Comparison of ENCODE assay signal across 7 cellular contexts in the genomic region with DNA sequence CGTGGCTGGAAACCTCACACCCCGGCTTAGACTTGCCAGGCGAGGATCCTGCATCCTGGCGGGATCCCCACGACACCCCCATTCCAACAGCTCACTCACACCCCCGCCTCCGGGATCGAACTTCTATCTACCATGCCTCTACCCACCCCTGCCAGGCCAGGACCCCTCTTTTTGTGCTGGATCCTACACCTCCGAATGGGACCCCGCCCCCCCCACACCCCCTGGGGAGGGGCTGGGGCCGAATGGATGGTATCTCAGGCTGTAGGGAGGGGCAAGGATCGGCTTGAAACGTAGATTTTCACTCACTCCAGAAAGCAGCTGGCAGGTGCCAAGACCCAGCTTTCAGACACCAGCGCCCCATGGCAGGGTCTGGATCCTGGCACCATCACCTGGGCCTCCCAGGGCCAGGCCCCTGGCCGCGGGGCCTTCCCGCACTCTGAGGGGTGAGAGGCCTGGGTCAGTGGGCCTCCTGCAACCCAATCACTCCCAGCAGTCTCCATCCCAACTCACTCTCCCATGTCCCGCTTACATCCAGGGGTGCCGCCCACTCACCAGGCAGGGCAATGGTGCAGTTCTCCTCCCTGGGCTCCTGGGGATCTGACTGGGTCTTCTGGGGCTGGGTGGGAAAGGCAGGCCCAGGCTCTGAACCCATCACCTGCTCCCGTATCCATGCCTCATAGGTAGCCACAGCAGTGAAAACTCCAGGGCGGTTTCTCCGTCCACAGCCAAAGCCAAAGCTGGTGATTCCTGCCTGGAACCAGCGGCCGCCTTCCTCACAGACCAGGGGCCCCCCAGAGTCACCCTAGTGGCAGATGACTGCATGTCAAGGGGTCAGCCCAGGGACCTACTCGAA. TPM values are rescaled to one million over a fixed set of nuclear protein-coding genes. Genes with fewer than 3 reads are reported as not detected.
A peak's percentile ranks its signal among the peaks of the same experiment; 100 is the strongest.
DNase-seq lines count a peak whose midpoint lies in the region; ATAC-seq and TF ChIP-seq lines count a peak whose summit lies in the region.

No MANE protein-coding gene starts in this region.

- H3K27ac ChIP-seq in VCaP (peak overlapping the region; percentile 73), gastroesophageal sphincter (peak overlapping the region in 3 of 4 donors; percentile 82 to 91 (median 86)), smooth muscle cell (ENCODE audit: low read depth) (no peak overlapping the region)

- no peaks in the 10 kb centered on the region for H3K36me3 ChIP-seq in H7 (replicated peaks; ENCODE audit: control insufficient read depth, insufficient read depth, low read length)
- H3K36me3 ChIP-seq in gastroesophageal sphincter, result no peaks in the 10 kb centered on the region
- H3K36me3 ChIP-seq in smooth muscle cell (ENCODE audit: low read depth), result no peaks in the 10 kb centered on the region

- H3K4me1 ChIP-seq in gastroesophageal sphincter, result peaks cover 0 to 32% (median 15%) of the 10 kb centered on the region in 3 donors
- H3K4me1 ChIP-seq in smooth muscle cell (ENCODE audit: low read depth), result peaks cover 9% of the 10 kb centered on the region

- H4K20me1 ChIP-seq in smooth muscle cell (ENCODE audit: low read depth), result no peaks in the 10 kb centered on the region

- no peaks in the 10 kb centered on the region for H3K79me2 ChIP-seq in smooth muscle cell (ENCODE audit: low read depth)

- TF ChIP-seq POLR2A in gastroesophageal sphincter (IDR thresholded peaks at IDR 0.05), result no peak

- H3K4me3 ChIP-seq in H7 (ENCODE audit: insufficient read depth, low read depth, low read length), result peak overlapping the region; percentile 35
- peak overlapping the region; percentile 33 to 62 for H3K4me3 ChIP-seq in gastroesophageal sphincter
- no peak overlapping the region for H3K4me3 ChIP-seq in smooth muscle cell

- H3K27me3 ChIP-seq in H7 (ENCODE audit: control insufficient read depth, insufficient read depth, low read length) (peaks cover 31% of the 10 kb centered on the region), gastroesophageal sphincter (peaks cover 19% of the 10 kb centered on the region), smooth muscle cell (ENCODE audit: low read depth) (peaks cover 19% of the 10 kb centered on the region)

- TF ChIP-seq CTCF in VCaP (conservative IDR thresholded peaks at IDR 0.05) (no peak), gastroesophageal sphincter (IDR thresholded peaks at IDR 0.05) (no peak), smooth muscle cell (IDR thresholded peaks at IDR 0.05; ENCODE audit: borderline replicate concordance, insufficient read depth, poor library complexity, severe bottlenecking) (no peak)

- H3K9me3 ChIP-seq in gastroesophageal sphincter, result no peaks in the 10 kb centered on the region
- H3K9me3 ChIP-seq in smooth muscle cell (replicated peaks; ENCODE audit: low read depth), result no peaks in the 10 kb centered on the region

- no peak for ATAC-seq in gastroesophageal sphincter

- peak overlapping the region; percentile 89 for H3K4me2 ChIP-seq in smooth muscle cell

- DNase-seq in H7 (peak; percentile 64), smooth muscle cell (lab: John Stamatoyannopoulos, UW; ENCODE audit: unreplicated experiment) (no peak), activated gamma-delta T cell (lab: John Stamatoyannopoulos, UW) (no peak)
- DNase-seq in NK-92 treated with Interleukin-12 subunit alpha and Interleukin-12 subunit beta, amount 100 ng/mL, for 24 hours (lab: John Stamatoyannopoulos, UW), result no peak
- no peak for DNase-seq in activated effector memory CD4-positive, alpha-beta T cell treated with anti-CD3 and anti-CD28 coated beads, Interleukin-2, amount 50 U/mL, for 16 hours

- peak overlapping the region; percentile 95 for H2AFZ ChIP-seq in smooth muscle cell (ENCODE audit: low read depth)

- H3F3A ChIP-seq in smooth muscle cell (ENCODE audit: low read depth), result no peaks in the 10 kb centered on the region

- WGBS in gastroesophageal sphincter (ENCODE audit: low coverage in 1 of 2), 2 donors, result 55 to 93% methylated on average over 3 to 14 of the region's 25 CpGs
- 91% methylated on average over 24 of the region's 25 CpGs for WGBS in smooth muscle cell (ENCODE audit: low lambda C conversion rate)

- TF ChIP-seq EP300 in gastroesophageal sphincter (IDR thresholded peaks at IDR 0.05), result no peak

- H3K9ac ChIP-seq in smooth muscle cell (ENCODE audit: low read depth), result no peak overlapping the region

RNA-seq across cellular contexts. Expression of a gene that starts 6.6 kb away (rescaled TPM):
- 0.59 and 1.1 TPM in 2 replicates for total RNA-seq in H7 (2014; rRNA removed; shearing (Covaris generic))
- total RNA-seq in gastroesophageal sphincter (10 to 100 TPM in 1 of 4 donors, 1 to 10 TPM in 2, under 1 TPM in 1; 0.17 to 15.3 (median 3.7) TPM), smooth muscle cell (1.6 TPM in 1 of 2 replicates, not detected in the other)
- polyA plus RNA-seq in smooth muscle cell, result 0.31 and 0.66 TPM in 2 replicates

RNA-seq across cellular contexts. Expression of a gene that starts 7.7 kb away (rescaled TPM):
- 57.1 and 65.4 TPM in 2 replicates for total RNA-seq in H7 (2014; rRNA removed; shearing (Covaris generic))
- total RNA-seq in gastroesophageal sphincter (1 to 10 TPM in 1 of 4 donors, not detected in 3; 4.1 TPM), smooth muscle cell (15.1 and 17.3 TPM in 2 replicates)
- polyA plus RNA-seq in smooth muscle cell, result 13.9 and 68.0 TPM in 2 replicates

RNA-seq across cellular contexts. Expression of a gene that starts 25.8 kb away (rescaled TPM):
- 61.7 and 77.2 TPM in 2 replicates for total RNA-seq in H7 (2014; rRNA removed; shearing (Covaris generic))
- total RNA-seq in gastroesophageal sphincter, result 10 to 100 TPM; 65.6 to 81.4 (median 72.3) TPM
- 26.3 and 32.9 TPM in 2 replicates for total RNA-seq in smooth muscle cell
- 27.4 and 29.1 TPM in 2 replicates for polyA plus RNA-seq in smooth muscle cell

RNA-seq across cellular contexts. Expression of a gene that starts 35.1 kb away (rescaled TPM):
- 52.7 and 64.0 TPM in 2 replicates for total RNA-seq in H7 (2014; rRNA removed; shearing (Covaris generic))
- total RNA-seq in gastroesophageal sphincter (10 to 100 TPM; 26.5 to 70.2 (median 39.8) TPM), smooth muscle cell (32.1 and 40.5 TPM in 2 replicates)
- polyA plus RNA-seq in smooth muscle cell, result 82.6 and 87.9 TPM in 2 replicates

RNA-seq across cellular contexts. Expression of a gene that starts 36.7 kb away (rescaled TPM):
- total RNA-seq in H7 (2014; rRNA removed; shearing (Covaris generic)), result 35.3 and 39.8 TPM in 2 replicates
- 10 to 100 TPM; 12.5 to 69.9 (median 40.0) TPM for total RNA-seq in gastroesophageal sphincter
- 56.2 and 58.6 TPM in 2 replicates for total RNA-seq in smooth muscle cell
- 225 and 316 TPM in 2 replicates for polyA plus RNA-seq in smooth muscle cell
